ENCODE assay signal across 8 cellular contexts in the genomic region with DNA sequence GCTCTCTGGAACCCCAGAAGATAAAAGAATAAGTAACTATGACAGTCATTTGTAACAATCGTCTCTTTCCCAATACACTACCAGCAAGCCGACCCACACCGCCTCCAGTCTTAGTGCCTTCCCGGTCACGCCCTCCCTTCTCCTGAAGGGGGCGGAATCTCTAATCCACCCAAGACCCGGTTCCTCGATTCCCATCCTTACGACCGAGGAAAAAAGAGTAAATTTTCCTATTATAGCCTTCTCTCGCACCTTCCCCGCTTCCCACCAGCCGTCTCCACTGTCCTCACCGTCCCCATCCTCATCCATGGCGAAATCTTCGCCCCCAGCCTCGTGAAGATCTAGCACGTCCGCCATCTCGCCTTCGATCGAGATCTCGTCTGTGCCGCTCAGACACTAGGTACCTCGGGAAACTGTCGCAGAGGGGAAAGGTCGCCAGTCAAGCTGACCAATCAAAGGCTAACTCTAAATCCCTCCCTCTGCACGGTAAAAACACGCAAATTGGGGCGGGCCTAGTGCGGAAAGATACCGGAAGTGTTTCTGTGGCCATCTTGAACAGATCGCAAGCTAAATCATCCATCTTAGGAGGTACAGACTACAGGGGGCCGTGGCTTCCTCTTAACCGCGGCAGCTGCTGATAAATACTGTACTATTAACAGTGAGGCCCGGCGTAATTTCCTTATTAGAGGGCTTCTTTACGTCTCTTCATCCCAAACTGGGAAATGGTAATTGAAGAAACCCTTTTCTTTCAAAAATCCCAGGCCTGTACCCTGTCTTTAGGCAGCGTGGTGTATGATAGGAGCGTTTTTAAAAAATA. TPM values are rescaled to one million over a fixed set of nuclear protein-coding genes. Genes with fewer than 3 reads are reported as not detected.
A peak's percentile ranks its signal among the peaks of the same experiment; 100 is the strongest.
DNase-seq lines count a peak whose midpoint lies in the region; ATAC-seq and TF ChIP-seq lines count a peak whose summit lies in the region.

RBM8A (minus strand) TSS at position 412 of the 814 bp plus-strand sequence; CDS start at position 354, 58 bp downstream.

- no peaks in the 10 kb centered on the region for H3K9me3 Mint-ChIP-seq in T-cell

- DNase-seq in GM13976 (ENCODE audit: low spot score): peak; percentile 88
- peak; percentile 95 for DNase-seq in NCI-H1436 treated with DMSO at 0.1 percent for 48 hours (lab: John Stamatoyannopoulos, UW)
- DNase-seq in T-cell: peak; percentile 80 to 97 (median 94)
- peak; percentile 99 for DNase-seq in amniotic epithelial cell (ENCODE audit: low read depth)
- DNase-seq in heart right ventricle: peak; percentile 86 to 98
- peak; percentile 88 to 99 (median 93) for DNase-seq in posterior cingulate gyrus
- DNase-seq in upper lobe of right lung: peak; percentile 92

- H3K27ac Mint-ChIP-seq in T-cell: no peak within 1 kb of the TSS

- no peaks in the 10 kb centered on the region for H3K27me3 ChIP-seq in heart right ventricle
- H3K27me3 ChIP-seq in upper lobe of right lung: no peaks in the 10 kb centered on the region

- 0% methylated on average over 41 of the region's 41 CpGs for whole genome bisulfite sequencing in heart right ventricle, 2 donors

- in situ Hi-C loops in GM13976 (cut with MboI; ENCODE audit: low sequenced_read_pairs, unreplicated experiment): no loop called here

- ATAC-seq in HG02852 (IDR thresholded peaks at IDR 0.05; ENCODE audit: unreplicated experiment): peak; percentile 97
- peak; percentile 97 to 99 (median 98) for ATAC-seq in T-cell (replicated peaks in 1 of 4)
- ATAC-seq in heart right ventricle: peak; percentile 96 to 99 (median 99)
- ATAC-seq in upper lobe of right lung: peak; percentile 99

- peaks cover 0 to 52% (median 16%) of the 10 kb centered on the region in 9 donors for H3K36me3 ChIP-seq in heart right ventricle
- peaks cover 19% of the 10 kb centered on the region for H3K36me3 ChIP-seq in upper lobe of right lung

- peak within 1 kb of the TSS in 2 of 3 donors; percentile 66 to 74 for H3K4me3 Mint-ChIP-seq in T-cell

- peaks cover 15% of the 10 kb centered on the region for H3K36me3 Mint-ChIP-seq in T-cell

- H3K4me1 Mint-ChIP-seq in T-cell: peaks cover 15 to 23% (median 22%) of the 10 kb centered on the region in 3 donors

- CTCF ChIA-PET in T-cell (lab: Charles Lee): interaction anchor here (0.5 to 3.0 kb wide), 21 partner anchors 8 to 1614 kb away, joined by 3 to 34 read pairs (median 4); partner anchors contain the start of genes ANKRD34A (in 2 of the 2), PEX11B (in 2 of the 2), POLR3GL (in 2 of the 2) and ANKRD35 (in 1 of the 2)

- intact Hi-C loops in heart right ventricle (cut with DNase I) (loop anchor here in 6 of 10 donors (1.0 to 5.0 kb wide), 4 partner anchors 29 to 35 kb away; partner anchors contain the start of genes ANKRD34A (in 3 of the 6) and POLR3GL (in 3 of the 6)), posterior cingulate gyrus (cut with DNase I) (loop anchor here (2.0 kb wide), 1 partner anchor 30 kb away; no protein-coding TSS in a partner anchor), upper lobe of right lung (cut with DNase I) (no loop called here)

- peaks cover 6 to 20% (median 17%) of the 10 kb centered on the region in 9 donors for H3K4me1 ChIP-seq in heart right ventricle
- peaks cover 10% of the 10 kb centered on the region for H3K4me1 ChIP-seq in upper lobe of right lung

- H3K9me3 ChIP-seq in heart right ventricle (no peaks in the 10 kb centered on the region), upper lobe of right lung (no peaks in the 10 kb centered on the region)

- H3K4me3 ChIP-seq in heart right ventricle: peak within 1 kb of the TSS; percentile 54 to 82 (median 72)
- peak within 1 kb of the TSS; percentile 91 for H3K4me3 ChIP-seq in upper lobe of right lung

- no peaks in the 10 kb centered on the region for H3K27me3 Mint-ChIP-seq in T-cell

- H3K27ac ChIP-seq in heart right ventricle: peak within 1 kb of the TSS; percentile 58 to 98 (median 94)
- peak within 1 kb of the TSS; percentile 98 for H3K27ac ChIP-seq in upper lobe of right lung

- POLR2A ChIA-PET in T-cell (lab: Charles Lee): interaction anchor here (0.5 to 2.3 kb wide), 17 partner anchors 8 to 101 kb away, joined by 3 to 26 read pairs (median 4); partner anchors contain the start of genes ANKRD34A (in 2 of the 2), LIX1L (in 2 of the 2), PEX11B (in 2 of the 2) and POLR3GL (in 2 of the 2)

- peak; percentile 52 for TF ChIP-seq CTCF in GM13976 (IDR thresholded peaks at IDR 0.05; ENCODE audit: borderline replicate concordance, control extremely low read depth, extremely low read depth, insufficient read depth, missing control alignments)
- peak; percentile 33 to 75 (median 63) for TF ChIP-seq CTCF in heart right ventricle (IDR thresholded peaks at IDR 0.05)
- TF ChIP-seq CTCF in upper lobe of right lung (IDR thresholded peaks at IDR 0.05): peak; percentile 60

RNA-seq across cellular contexts. Expression of gene RBM8A, which starts in this region (rescaled TPM):
- total RNA-seq in T-cell (100 to 1,000 TPM; 124 to 153 (median 130) TPM), heart right ventricle (10 to 100 TPM; 55.5 to 90.5 (median 67.4) TPM), upper lobe of right lung (102 TPM)
- polyA plus RNA-seq in heart right ventricle: 100 to 1,000 TPM in 1 of 2 donors, 10 to 100 TPM in 1; 34.5 to 151 TPM

Comparison
In these comparisons a context has a peak if more than half of its experiments do, and no peak if none do; other contexts are left out.
1. Peak in every context shown above with its lines: DNase-seq, ATAC-seq, H3K4me3 ChIP-seq and H3K27ac ChIP-seq.